Comparison of ENCODE assay signal across 1 cellular context in the genomic region with DNA sequence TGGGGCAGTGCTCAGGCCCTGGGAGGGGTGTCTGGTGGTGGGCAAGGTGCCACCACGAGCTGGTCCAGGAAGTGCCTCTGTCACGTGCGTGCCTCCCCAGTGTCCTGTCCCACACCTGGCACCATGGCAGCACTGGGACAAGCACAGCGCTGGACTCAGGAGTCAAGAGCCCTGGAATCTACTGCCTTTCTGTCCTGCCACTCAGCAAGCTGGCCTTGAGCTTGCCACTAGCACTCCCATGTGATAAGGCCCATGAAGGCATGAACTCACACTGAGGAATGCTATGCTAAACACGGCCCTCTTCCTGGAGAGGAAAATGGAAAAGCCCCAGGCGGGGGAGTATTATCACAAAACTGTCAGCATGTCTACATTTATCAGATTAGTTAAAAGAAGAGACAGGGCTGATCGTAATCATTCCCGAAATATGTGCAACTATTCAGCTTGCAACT.
TF ChIP-seq lines count a peak whose summit lies in the region.

No MANE protein-coding gene starts in this region.

TF ChIP-seq in GM23338, 12 proteins besides CTCF, POLR2A, EP300 and RAD21 (continued from another document):
- TF ChIP-seq, protein P1, sequence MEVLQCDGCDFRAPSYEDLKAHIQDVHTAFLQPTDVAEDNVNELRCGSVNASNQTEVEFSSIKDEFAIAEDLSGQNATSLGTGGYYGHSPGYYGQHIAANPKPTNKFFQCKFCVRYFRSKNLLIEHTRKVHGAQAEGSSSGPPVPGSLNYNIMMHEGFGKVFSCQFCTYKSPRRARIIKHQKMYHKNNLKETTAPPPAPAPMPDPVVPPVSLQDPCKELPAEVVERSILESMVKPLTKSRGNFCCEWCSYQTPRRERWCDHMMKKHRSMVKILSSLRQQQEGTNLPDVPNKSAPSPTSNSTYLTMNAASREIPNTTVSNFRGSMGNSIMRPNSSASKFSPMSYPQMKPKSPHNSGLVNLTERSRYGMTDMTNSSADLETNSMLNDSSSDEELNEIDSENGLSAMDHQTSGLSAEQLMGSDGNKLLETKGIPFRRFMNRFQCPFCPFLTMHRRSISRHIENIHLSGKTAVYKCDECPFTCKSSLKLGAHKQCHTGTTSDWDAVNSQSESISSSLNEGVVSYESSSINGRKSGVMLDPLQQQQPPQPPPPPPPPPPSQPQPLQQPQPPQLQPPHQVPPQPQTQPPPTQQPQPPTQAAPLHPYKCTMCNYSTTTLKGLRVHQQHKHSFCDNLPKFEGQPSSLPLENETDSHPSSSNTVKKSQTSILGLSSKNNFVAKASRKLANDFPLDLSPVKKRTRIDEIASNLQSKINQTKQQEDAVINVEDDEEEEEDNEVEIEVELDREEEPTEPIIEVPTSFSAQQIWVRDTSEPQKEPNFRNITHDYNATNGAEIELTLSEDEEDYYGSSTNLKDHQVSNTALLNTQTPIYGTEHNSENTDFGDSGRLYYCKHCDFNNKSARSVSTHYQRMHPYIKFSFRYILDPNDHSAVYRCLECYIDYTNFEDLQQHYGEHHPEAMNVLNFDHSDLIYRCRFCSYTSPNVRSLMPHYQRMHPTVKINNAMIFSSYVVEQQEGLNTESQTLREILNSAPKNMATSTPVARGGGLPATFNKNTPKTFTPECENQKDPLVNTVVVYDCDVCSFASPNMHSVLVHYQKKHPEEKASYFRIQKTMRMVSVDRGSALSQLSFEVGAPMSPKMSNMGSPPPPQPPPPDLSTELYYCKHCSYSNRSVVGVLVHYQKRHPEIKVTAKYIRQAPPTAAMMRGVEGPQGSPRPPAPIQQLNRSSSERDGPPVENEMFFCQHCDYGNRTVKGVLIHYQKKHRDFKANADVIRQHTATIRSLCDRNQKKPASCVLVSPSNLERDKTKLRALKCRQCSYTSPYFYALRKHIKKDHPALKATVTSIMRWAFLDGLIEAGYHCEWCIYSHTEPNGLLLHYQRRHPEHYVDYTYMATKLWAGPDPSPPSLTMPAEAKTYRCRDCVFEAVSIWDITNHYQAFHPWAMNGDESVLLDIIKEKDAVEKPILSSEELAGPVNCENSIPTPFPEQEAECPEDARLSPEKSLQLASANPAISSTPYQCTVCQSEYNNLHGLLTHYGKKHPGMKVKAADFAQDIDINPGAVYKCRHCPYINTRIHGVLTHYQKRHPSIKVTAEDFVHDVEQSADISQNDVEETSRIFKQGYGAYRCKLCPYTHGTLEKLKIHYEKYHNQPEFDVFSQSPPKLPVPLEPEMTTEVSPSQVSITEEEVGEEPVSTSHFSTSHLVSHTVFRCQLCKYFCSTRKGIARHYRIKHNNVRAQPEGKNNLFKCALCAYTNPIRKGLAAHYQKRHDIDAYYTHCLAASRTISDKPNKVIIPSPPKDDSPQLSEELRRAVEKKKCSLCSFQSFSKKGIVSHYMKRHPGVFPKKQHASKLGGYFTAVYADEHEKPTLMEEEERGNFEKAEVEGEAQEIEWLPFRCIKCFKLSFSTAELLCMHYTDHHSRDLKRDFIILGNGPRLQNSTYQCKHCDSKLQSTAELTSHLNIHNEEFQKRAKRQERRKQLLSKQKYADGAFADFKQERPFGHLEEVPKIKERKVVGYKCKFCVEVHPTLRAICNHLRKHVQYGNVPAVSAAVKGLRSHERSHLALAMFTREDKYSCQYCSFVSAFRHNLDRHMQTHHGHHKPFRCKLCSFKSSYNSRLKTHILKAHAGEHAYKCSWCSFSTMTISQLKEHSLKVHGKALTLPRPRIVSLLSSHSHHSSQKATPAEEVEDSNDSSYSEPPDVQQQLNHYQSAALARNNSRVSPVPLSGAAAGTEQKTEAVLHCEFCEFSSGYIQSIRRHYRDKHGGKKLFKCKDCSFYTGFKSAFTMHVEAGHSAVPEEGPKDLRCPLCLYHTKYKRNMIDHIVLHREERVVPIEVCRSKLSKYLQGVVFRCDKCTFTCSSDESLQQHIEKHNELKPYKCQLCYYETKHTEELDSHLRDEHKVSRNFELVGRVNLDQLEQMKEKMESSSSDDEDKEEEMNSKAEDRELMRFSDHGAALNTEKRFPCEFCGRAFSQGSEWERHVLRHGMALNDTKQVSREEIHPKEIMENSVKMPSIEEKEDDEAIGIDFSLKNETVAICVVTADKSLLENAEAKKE (CRISPR knock-in tag; IDR thresholded peaks at IDR 0.05) = no peak
- TF ChIP-seq EZH2phosphoT487 (IDR thresholded peaks at IDR 0.05; ENCODE audit: unreplicated experiment) (no peak), STAT1 (IDR thresholded peaks at IDR 0.05; ENCODE audit: unreplicated experiment) (no peak), ZNF114 (CRISPR knock-in tag; IDR thresholded peaks at IDR 0.05) (no peak), NANOG (IDR thresholded peaks at IDR 0.05; ENCODE audit: borderline replicate concordance) (no peak), EZH2 (IDR thresholded peaks at IDR 0.05; ENCODE audit: low read depth, unreplicated experiment) (no peak), POLR2AphosphoS5 (IDR thresholded peaks at IDR 0.05; ENCODE audit: low read depth) (no peak), CREB1 (CRISPR knock-in tag; IDR thresholded peaks at IDR 0.05; ENCODE audit: low read depth) (no peak)
- TF ChIP-seq, protein P2, sequence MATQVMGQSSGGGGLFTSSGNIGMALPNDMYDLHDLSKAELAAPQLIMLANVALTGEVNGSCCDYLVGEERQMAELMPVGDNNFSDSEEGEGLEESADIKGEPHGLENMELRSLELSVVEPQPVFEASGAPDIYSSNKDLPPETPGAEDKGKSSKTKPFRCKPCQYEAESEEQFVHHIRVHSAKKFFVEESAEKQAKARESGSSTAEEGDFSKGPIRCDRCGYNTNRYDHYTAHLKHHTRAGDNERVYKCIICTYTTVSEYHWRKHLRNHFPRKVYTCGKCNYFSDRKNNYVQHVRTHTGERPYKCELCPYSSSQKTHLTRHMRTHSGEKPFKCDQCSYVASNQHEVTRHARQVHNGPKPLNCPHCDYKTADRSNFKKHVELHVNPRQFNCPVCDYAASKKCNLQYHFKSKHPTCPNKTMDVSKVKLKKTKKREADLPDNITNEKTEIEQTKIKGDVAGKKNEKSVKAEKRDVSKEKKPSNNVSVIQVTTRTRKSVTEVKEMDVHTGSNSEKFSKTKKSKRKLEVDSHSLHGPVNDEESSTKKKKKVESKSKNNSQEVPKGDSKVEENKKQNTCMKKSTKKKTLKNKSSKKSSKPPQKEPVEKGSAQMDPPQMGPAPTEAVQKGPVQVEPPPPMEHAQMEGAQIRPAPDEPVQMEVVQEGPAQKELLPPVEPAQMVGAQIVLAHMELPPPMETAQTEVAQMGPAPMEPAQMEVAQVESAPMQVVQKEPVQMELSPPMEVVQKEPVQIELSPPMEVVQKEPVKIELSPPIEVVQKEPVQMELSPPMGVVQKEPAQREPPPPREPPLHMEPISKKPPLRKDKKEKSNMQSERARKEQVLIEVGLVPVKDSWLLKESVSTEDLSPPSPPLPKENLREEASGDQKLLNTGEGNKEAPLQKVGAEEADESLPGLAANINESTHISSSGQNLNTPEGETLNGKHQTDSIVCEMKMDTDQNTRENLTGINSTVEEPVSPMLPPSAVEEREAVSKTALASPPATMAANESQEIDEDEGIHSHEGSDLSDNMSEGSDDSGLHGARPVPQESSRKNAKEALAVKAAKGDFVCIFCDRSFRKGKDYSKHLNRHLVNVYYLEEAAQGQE (IDR thresholded peaks at IDR 0.05; ENCODE audit: unreplicated experiment) = no peak
- TF ChIP-seq, protein P3, sequence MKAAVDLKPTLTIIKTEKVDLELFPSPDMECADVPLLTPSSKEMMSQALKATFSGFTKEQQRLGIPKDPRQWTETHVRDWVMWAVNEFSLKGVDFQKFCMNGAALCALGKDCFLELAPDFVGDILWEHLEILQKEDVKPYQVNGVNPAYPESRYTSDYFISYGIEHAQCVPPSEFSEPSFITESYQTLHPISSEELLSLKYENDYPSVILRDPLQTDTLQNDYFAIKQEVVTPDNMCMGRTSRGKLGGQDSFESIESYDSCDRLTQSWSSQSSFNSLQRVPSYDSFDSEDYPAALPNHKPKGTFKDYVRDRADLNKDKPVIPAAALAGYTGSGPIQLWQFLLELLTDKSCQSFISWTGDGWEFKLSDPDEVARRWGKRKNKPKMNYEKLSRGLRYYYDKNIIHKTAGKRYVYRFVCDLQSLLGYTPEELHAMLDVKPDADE (IDR thresholded peaks at IDR 0.05) = no peak
